In genomic region chr4:155415662-155416061, GRCh38 we compare ENCODE assay signal across 26 cellular contexts. TPM values are rescaled to one million over a fixed set of nuclear protein-coding genes. Genes with fewer than 3 reads are reported as not detected.
DNase-seq lines count a peak whose midpoint lies in the region; ATAC-seq, FAIRE-seq and TF ChIP-seq lines count a peak whose summit lies in the region.
"Had no signal": no experiment of that assay in that cellular context is flagged by ENCODE, and none has a peak within 500 bp of the region (broad histone marks: within the 10 kb centered on the region; RNA-seq: fewer than 3 reads in every experiment).

No MANE protein-coding gene starts in this region.

- H3K4me1 ChIP-seq in Karpas-422 (ENCODE audit: low read length) (peaks cover 33% of the 10 kb centered on the region), pancreas (no peaks in the 10 kb centered on the region)
- H3K4me1 ChIP-seq: A549; BE2C; BLaER1 treated with 17β-estradiol and CSF1 and Interleukin-3, amounts not matched to agents 10 nM and 100 nM had no signal

- peak in 3 of 4 donors; percentile 70 to 93 (median 71) for ATAC-seq in pancreas
- ATAC-seq: A549 had no signal

- H3K27ac ChIP-seq in Karpas-422 (ENCODE audit: low read length), result no peak overlapping the region
- peak overlapping the region in 3 of 4 donors; percentile 28 to 53 (median 40) for H3K27ac ChIP-seq in pancreas
- H3K27ac ChIP-seq: A549; BLaER1 treated with 17β-estradiol and CSF1 and Interleukin-3, amounts not matched to agents 10 nM and 100 nM had no signal

- intact Hi-C loops in pancreas (cut with DNase I), result no loop called here

- no peaks in the 10 kb centered on the region for H3K79me2 ChIP-seq in Karpas-422 (ENCODE audit: low read length)

- H3K4me2 ChIP-seq in Karpas-422 (ENCODE audit: low read depth, low read length, poor library complexity, severe bottlenecking), result no peak overlapping the region
- H3K4me2 ChIP-seq: A549; BLaER1 treated with 17β-estradiol and CSF1 and Interleukin-3, amounts not matched to agents 10 nM and 100 nM had no signal

- in situ Hi-C loops in G401 (cut with HindIII; ENCODE audit: low sequenced_read_pairs), result no loop called here

- H3K4me3 ChIP-seq in Karpas-422 (ENCODE audit: low read length) (no peak overlapping the region), pancreas (no peak overlapping the region)
- H3K4me3 ChIP-seq: A549; BLaER1 treated with 17β-estradiol and CSF1 and Interleukin-3, amounts not matched to agents 10 nM and 100 nM had no signal

- TF ChIP-seq CTCF in pancreas (IDR thresholded peaks at IDR 0.05) (no peak), GM10266 (IDR thresholded peaks at IDR 0.05; ENCODE audit: control insufficient read depth, insufficient read depth, low read depth, missing control alignments) (no peak)

- H3K36me3 ChIP-seq in Karpas-422 (ENCODE audit: insufficient read depth, low read length) (no peaks in the 10 kb centered on the region; the same call in 1 of the 2 replicates), pancreas (no peaks in the 10 kb centered on the region)
- H3K36me3 ChIP-seq: BE2C; BLaER1 treated with 17β-estradiol and CSF1 and Interleukin-3, amounts not matched to agents 10 nM and 100 nM had no signal

- DNase-seq in G401 (ENCODE audit: low spot score), result peak; percentile 24
- no peak for DNase-seq in Karpas-422
- DNase-seq in kidney glomerular epithelial cell (lab: John Stamatoyannopoulos, UW), result peak; percentile 29
- no peak for DNase-seq in pancreas
- no peak for DNase-seq in dermis blood vessel endothelial cell
- DNase-seq in KG1 (lab: John Stamatoyannopoulos, UW), result no peak
- no peak for DNase-seq in GM10266 (ENCODE audit: extremely low spot score)
- DNase-seq in mucosa of gallbladder (ENCODE audit: low spot score), result no peak
- DNase-seq: 8988T; ACHN; AML-193; BE2C; CD4-positive, alpha-beta T cell; CD8-positive, alpha-beta memory T cell; DMS 273 treated with DMSO at 0.1 percent for 48 hours; DMS79; EL; GF-D8; GOT3; H7; HCEC 1CT had no signal

- H3K9me2 ChIP-seq in Karpas-422 (replicated peaks; ENCODE audit: insufficient read depth, low read length), result no peaks in the 10 kb centered on the region

- no peaks in the 10 kb centered on the region for H4K20me1 ChIP-seq in Karpas-422 (ENCODE audit: insufficient read depth, low read depth, low read length)
- H4K20me1 ChIP-seq: BLaER1 treated with 17β-estradiol and CSF1 and Interleukin-3, amounts not matched to agents 10 nM and 100 nM had no signal

- no peak for FAIRE-seq in pancreas (lab: Jason Lieb, UNC)
- FAIRE-seq: A549, D721Med, GM12892 had no signal

- no peak overlapping the region for H3K9ac ChIP-seq in Karpas-422 (ENCODE audit: low read length)
- H3K9ac ChIP-seq: BLaER1 treated with 17β-estradiol and CSF1 and Interleukin-3, amounts not matched to agents 10 nM and 100 nM had no signal

- H2AFZ ChIP-seq in Karpas-422 (ENCODE audit: low read length), result 0 out of 2 replicates have a peak overlapping the region, but pooled peaks have one; percentile 34

- H3K27me3 ChIP-seq in Karpas-422 (ENCODE audit: low read length) (no peaks in the 10 kb centered on the region), pancreas (no peaks in the 10 kb centered on the region)
- H3K27me3 ChIP-seq: BE2C; BLaER1 treated with 17β-estradiol and CSF1 and Interleukin-3, amounts not matched to agents 10 nM and 100 nM had no signal

- H3K9me3 ChIP-seq in Karpas-422 (ENCODE audit: low read length), result no peaks in the 10 kb centered on the region
- H3K9me3 ChIP-seq in pancreas, result no peaks in the 10 kb centered on the region
- H3K9me3 ChIP-seq: A549; BE2C; BLaER1 treated with 17β-estradiol and CSF1 and Interleukin-3, amounts not matched to agents 10 nM and 100 nM had no signal

RNA-seq across cellular contexts. Expression of gene MAP9, which starts 38.9 kb away (rescaled TPM):
- total RNA-seq in G401 (2014; rRNA removed; shearing (Covaris generic)), result 130 and 181 TPM in 2 replicates
- total RNA-seq in Karpas-422 (2014; rRNA removed; shearing (Covaris generic); ENCODE audit: low replicate concordance), result 16.1 and 57.4 TPM in 2 replicates
- total RNA-seq in pancreas (10 to 100 TPM in 1 of 6 donors, 1 to 10 TPM in 5; 4.2 to 10.1 (median 6.7) TPM), dermis blood vessel endothelial cell (0.17 and 0.19 TPM in 2 replicates), mucosa of gallbladder (20.4 TPM)
- 1 to 10 TPM; 2.7 to 4.9 TPM for polyA plus RNA-seq in pancreas
- polyA plus RNA-seq: CD14-positive monocyte had no signal

Comparison
In these comparisons a context has a peak if more than half of its experiments do, and no peak if none do; other contexts are left out.
1. DNase-seq: peak in G401 (single experiment) and kidney glomerular epithelial cell (single experiment); none in Karpas-422 (single experiment), pancreas (0 of 6), dermis blood vessel endothelial cell (single experiment), KG1 (single experiment), GM10266 (single experiment) and mucosa of gallbladder (single experiment).